Comparison of ENCODE assay signal across 8 cellular contexts in genomic region chr11:106077609-106078517, GRCh38. TPM values are rescaled to one million over a fixed set of nuclear protein-coding genes. Genes with fewer than 3 reads are reported as not detected.
DNase-seq lines count a peak whose midpoint lies in the region; ATAC-seq and TF ChIP-seq lines count a peak whose summit lies in the region.

TSS of gene AASDHPPT (plus strand) at chr11:106077662. CDS start at chr11:106077711, 49 bp downstream.

- POLR2A ChIA-PET in activated CD4-positive, alpha-beta memory T cell treated with anti-CD3 and anti-CD28 coated beads for 36 hours (lab: Charles Lee) = interaction anchor here (1.3 to 2.6 kb wide), 4 partner anchors 7 to 16 kb away, joined by 4 to 6 read pairs (median 4); no protein-coding TSS in a partner anchor

- peaks cover 20% of the 10 kb centered on the region for H3K36me3 Mint-ChIP-seq in activated CD4-positive, alpha-beta memory T cell treated with anti-CD3 and anti-CD28 coated beads for 36 hours

- no peaks in the 10 kb centered on the region for H3K27me3 Mint-ChIP-seq in activated CD4-positive, alpha-beta memory T cell treated with anti-CD3 and anti-CD28 coated beads for 36 hours

- peaks cover 20 to 74% (median 24%) of the 10 kb centered on the region in 3 donors for H3K4me1 ChIP-seq in gastroesophageal sphincter
- peaks cover 29% of the 10 kb centered on the region for H3K4me1 ChIP-seq in neuron (ENCODE audit: insufficient read depth, low read length)

- H2AFZ ChIP-seq in neuron (ENCODE audit: low read depth, low read length) = peak within 1 kb of the TSS; percentile 90

- TF ChIP-seq CTCF in AG09309 (IDR thresholded peaks at IDR 0.05; ENCODE audit: control insufficient read depth, insufficient read depth, low read depth, low read length, missing control alignments) (no peak), GM12875 (IDR thresholded peaks at IDR 0.05; ENCODE audit: borderline replicate concordance, insufficient read depth, low read depth, low read length) (no peak), gastroesophageal sphincter (IDR thresholded peaks at IDR 0.05) (peak in 1 of 4 experiments; percentile 4)

- H3K27ac Mint-ChIP-seq in activated CD4-positive, alpha-beta memory T cell treated with anti-CD3 and anti-CD28 coated beads for 36 hours = peak within 1 kb of the TSS; percentile 96

- H3K36me3 ChIP-seq in gastroesophageal sphincter = peaks cover 0 to 27% of the 10 kb centered on the region in 2 donors
- peaks cover 34% of the 10 kb centered on the region for H3K36me3 ChIP-seq in neuron (ENCODE audit: insufficient read depth, low read length)

- TF ChIP-seq POLR2A in gastroesophageal sphincter (IDR thresholded peaks at IDR 0.05) = no peak

- H3K9me3 ChIP-seq in gastroesophageal sphincter = no peaks in the 10 kb centered on the region
- H3K9me3 ChIP-seq in neuron (ENCODE audit: low read length) = peaks cover 3% of the 10 kb centered on the region

- ATAC-seq in HG02642 (IDR thresholded peaks at IDR 0.05; ENCODE audit: poor library complexity, unreplicated experiment) (peak; percentile 27), gastroesophageal sphincter (peak; percentile 18)

- peak within 1 kb of the TSS; percentile 96 for H3K4me3 Mint-ChIP-seq in activated CD4-positive, alpha-beta memory T cell treated with anti-CD3 and anti-CD28 coated beads for 36 hours

- DNase-seq in AG09309 (ENCODE audit: low read depth) (no peak), NCI-H1105 treated with DMSO at 0.1 percent for 48 hours (lab: John Stamatoyannopoulos, UW) (peak; percentile 56), OCI-M2 (lab: John Stamatoyannopoulos, UW; ENCODE audit: unreplicated experiment) (no peak)
- no peak for DNase-seq in activated CD4-positive, alpha-beta memory T cell treated with anti-CD3 and anti-CD28 coated beads for 36 hours

- H3K4me3 ChIP-seq in AG09309 (ENCODE audit: control insufficient read depth, low read depth, low read length) (peak within 1 kb of the TSS; percentile 91), GM12875 (ENCODE audit: low read depth, low read length) (peak within 1 kb of the TSS; percentile 92), gastroesophageal sphincter (peak within 1 kb of the TSS; percentile 80 to 83), neuron (ENCODE audit: low read length) (peak within 1 kb of the TSS; percentile 84)

- 2% methylated on average over 11 to 16 of the region's 55 CpGs for WGBS in gastroesophageal sphincter (ENCODE audit: low coverage in 1 of 2), 2 donors

- no peak for TF ChIP-seq EP300 in gastroesophageal sphincter (IDR thresholded peaks at IDR 0.05)

- peaks cover 58% of the 10 kb centered on the region for H3K4me1 Mint-ChIP-seq in activated CD4-positive, alpha-beta memory T cell treated with anti-CD3 and anti-CD28 coated beads for 36 hours (ENCODE audit: low read depth)

- CTCF ChIA-PET in activated CD4-positive, alpha-beta memory T cell treated with anti-CD3 and anti-CD28 coated beads for 36 hours (lab: Charles Lee) = interaction anchor here (0.9 to 1.8 kb wide), 3 partner anchors 9 to 15 kb away, joined by 4 to 10 read pairs (median 8); no protein-coding TSS in a partner anchor

- intact Hi-C loops in activated CD4-positive, alpha-beta memory T cell treated with anti-CD3 and anti-CD28 coated beads for 36 hours (cut with micrococcal nuclease) = loop anchor here (1.0 to 5.0 kb wide), 6 partner anchors 13 to 1487 kb away; partner anchors contain the start of genes ALKBH8, CWF19L2 and MSANTD4

- H3K27me3 ChIP-seq in gastroesophageal sphincter (no peaks in the 10 kb centered on the region), neuron (ENCODE audit: insufficient read depth, low read length) (no peaks in the 10 kb centered on the region)

- no peaks in the 10 kb centered on the region for H3K9me3 Mint-ChIP-seq in activated CD4-positive, alpha-beta memory T cell treated with anti-CD3 and anti-CD28 coated beads for 36 hours

- H3K27ac ChIP-seq in gastroesophageal sphincter = peak within 1 kb of the TSS; percentile 93 to 96 (median 95)

RNA-seq across cellular contexts. Expression of gene AASDHPPT, which starts in this region (rescaled TPM):
- 10 to 100 TPM; 39.4 to 41.8 TPM for total RNA-seq in activated CD4-positive, alpha-beta memory T cell treated with anti-CD3 and anti-CD28 coated beads for 36 hours
- 10 to 100 TPM; 24.6 to 27.6 (median 25.0) TPM for total RNA-seq in gastroesophageal sphincter
